In genomic region chr19:39319098-39319891, GRCh38 we compare ENCODE assay signal across 1 cellular context.
TF ChIP-seq lines count a peak whose summit lies in the region.

No MANE protein-coding gene starts in this region.

TF ChIP-seq in H1, 55 proteins besides CTCF, POLR2A, EP300 and RAD21:
- no peak for TF ChIP-seq GTF2F1 (IDR thresholded peaks at IDR 0.05; ENCODE audit: borderline replicate concordance, low read depth, low read length)
- no peak for TF ChIP-seq POLR2AphosphoS5 (IDR thresholded peaks at IDR 0.05; ENCODE audit: low read depth, low read length)
- TF ChIP-seq SP2 (IDR thresholded peaks at IDR 0.05; ENCODE audit: low read length), result no peak
- no peak for TF ChIP-seq NRF1 (IDR thresholded peaks at IDR 0.05; ENCODE audit: low read depth, low read length)
